9 cellular contexts compared by ENCODE assay signal in genomic region chr1:200837931-200838571, GRCh38. TPM values are rescaled to one million over a fixed set of nuclear protein-coding genes. Genes with fewer than 3 reads are reported as not detected.
A peak's percentile ranks its signal among the peaks of the same experiment; 100 is the strongest.
DNase-seq lines count a peak whose midpoint lies in the region; ATAC-seq, FAIRE-seq and TF ChIP-seq lines count a peak whose summit lies in the region.
"Had no signal": no experiment of that assay in that cellular context is flagged by ENCODE, and none has a peak within 500 bp of the region (broad histone marks: within the 10 kb centered on the region; RNA-seq: fewer than 3 reads in every experiment).

No MANE protein-coding gene starts in this region.

- no peaks in the 10 kb centered on the region for H3K9me3 ChIP-seq in SJSA1 (replicated peaks)
- no peaks in the 10 kb centered on the region for H3K9me3 ChIP-seq in gastroesophageal sphincter
- no peaks in the 10 kb centered on the region for H3K9me3 ChIP-seq in effector memory CD4-positive, alpha-beta T cell (ENCODE audit: control insufficient read depth, low read length)

- H3K4me1 ChIP-seq in SJSA1 (replicated peaks) (peaks cover 20% of the 10 kb centered on the region), gastroesophageal sphincter (peaks cover 0 to 7% (median 0%) of the 10 kb centered on the region in 3 donors)
- H3K4me1 ChIP-seq in effector memory CD4-positive, alpha-beta T cell (ENCODE audit: control insufficient read depth, insufficient read depth, low read length, poor library complexity, severe bottlenecking): no peaks in the 10 kb centered on the region

- TF ChIP-seq POLR2A in gastroesophageal sphincter (IDR thresholded peaks at IDR 0.05): no peak
- no peak for TF ChIP-seq POLR2A in H54 (IDR thresholded peaks at IDR 0.05; ENCODE audit: low read depth, low read length)

- DNase-seq in A172 (ENCODE audit: low spot score) (peak; percentile 47), GM12864 (ENCODE audit: low read depth) (no peak), SJSA1 (ENCODE audit: low read depth in 1 of 2, low spot score in 2 of 2) (peak in 1 of 2 experiments; percentile 29), H54 (ENCODE audit: insufficient read length, low spot score) (no peak)
- no peak for DNase-seq in activated CD4-positive, alpha-beta T cell treated with anti-CD3 and anti-CD28 coated beads for 1 hour
- no peak for DNase-seq in effector memory CD4-positive, alpha-beta T cell

- ATAC-seq in gastroesophageal sphincter (no peak), HG03378 (IDR thresholded peaks at IDR 0.05; ENCODE audit: unreplicated experiment) (no peak)

- 28 to 29% methylated on average over 2 of the region's 2 CpGs for WGBS in gastroesophageal sphincter (ENCODE audit: low coverage in 1 of 2), 2 donors

- TF ChIP-seq CTCF in GM12864 (IDR thresholded peaks at IDR 0.05; ENCODE audit: low read depth, low read length, missing control alignments): peak; percentile 20
- TF ChIP-seq CTCF in gastroesophageal sphincter (IDR thresholded peaks at IDR 0.05): peak; percentile 35 to 46 (median 36)

- no peak for FAIRE-seq in H54 (lab: Jason Lieb, UNC)

- peak overlapping the region; percentile 56 for H3K27ac ChIP-seq in SJSA1
- H3K27ac ChIP-seq in gastroesophageal sphincter: no peak overlapping the region
- no peak overlapping the region for H3K27ac ChIP-seq in effector memory CD4-positive, alpha-beta T cell (ENCODE audit: insufficient read depth, low read length, poor library complexity, severe bottlenecking)
- H3K27ac ChIP-seq: epithelial cell of prostate had no signal

- H3K4me3 ChIP-seq in GM12864 (ENCODE audit: low read depth, low read length) (no peak overlapping the region), SJSA1 (no peak overlapping the region), gastroesophageal sphincter (no peak overlapping the region)
- H3K4me3 ChIP-seq in effector memory CD4-positive, alpha-beta T cell (ENCODE audit: insufficient read depth, low read depth, low read length, poor library complexity, severe bottlenecking): no peak overlapping the region

- no peaks in the 10 kb centered on the region for H3K27me3 ChIP-seq in SJSA1 (replicated peaks)
- H3K27me3 ChIP-seq in gastroesophageal sphincter: no peaks in the 10 kb centered on the region
- no peaks in the 10 kb centered on the region for H3K27me3 ChIP-seq in effector memory CD4-positive, alpha-beta T cell (replicated peaks; ENCODE audit: control insufficient read depth, insufficient read depth, low read length, poor library complexity, severe bottlenecking)

- TF ChIP-seq EP300 in gastroesophageal sphincter (IDR thresholded peaks at IDR 0.05): no peak

- H3K36me3 ChIP-seq in SJSA1 (peaks cover 29% of the 10 kb centered on the region), gastroesophageal sphincter (peaks cover 0 to 25% of the 10 kb centered on the region in 2 donors)
- no peaks in the 10 kb centered on the region for H3K36me3 ChIP-seq in effector memory CD4-positive, alpha-beta T cell (ENCODE audit: control insufficient read depth, insufficient read depth, low read length)

RNA-seq across cellular contexts. Expression of gene GPR25, which starts 34.7 kb away (rescaled TPM):
- total RNA-seq in A172 (2014; rRNA removed; shearing (Covaris generic)): not detected in 2 replicates
- not detected in 2 replicates for total RNA-seq in SJSA1 (2014; rRNA removed; shearing (Covaris generic))
- total RNA-seq in gastroesophageal sphincter: not detected

RNA-seq across cellular contexts. Expression of gene INAVA, which starts 56.6 kb away (rescaled TPM):
- total RNA-seq in A172 (2014; rRNA removed; shearing (Covaris generic)): 4.6 and 10.9 TPM in 2 replicates
- total RNA-seq in SJSA1 (2014; rRNA removed; shearing (Covaris generic)): 0.72 and 5.5 TPM in 2 replicates
- total RNA-seq in gastroesophageal sphincter: 1 to 10 TPM in 1 of 4 donors, under 1 TPM in 1, not detected in 2; 0.47 to 2.9 TPM
